ENCODE assay signal across 10 cellular contexts in genomic region chr16:31537362-31537921, GRCh38. TPM values are rescaled to one million over a fixed set of nuclear protein-coding genes. Genes with fewer than 3 reads are reported as not detected.
DNase-seq lines count a peak whose midpoint lies in the region; ATAC-seq and TF ChIP-seq lines count a peak whose summit lies in the region.
"Had no signal": no experiment of that assay in that cellular context is flagged by ENCODE, and none has a peak within 500 bp of the region (broad histone marks: within the 10 kb centered on the region; RNA-seq: fewer than 3 reads in every experiment).

No MANE protein-coding gene starts in this region.

- no peak overlapping the region for H3K27ac ChIP-seq in thyroid gland
- H3K27ac ChIP-seq: SK-N-MC had no signal

- H3K27me3 ChIP-seq in thyroid gland = no peaks in the 10 kb centered on the region

- peaks cover 10% of the 10 kb centered on the region for H3K9me3 Mint-ChIP-seq in activated T-cell treated with anti-CD3 and anti-CD28 coated beads, Interleukin-2, amount 50 U/mL, for 4 hours
- H3K9me3 Mint-ChIP-seq in glutamatergic neuron (ENCODE audit: unreplicated experiment) = peaks cover 5% of the 10 kb centered on the region
- H3K9me3 Mint-ChIP-seq in natural killer cell treated with Interleukin-12 subunit alpha and Interleukin-12 subunit beta and Interleukin-15 and Interleukin-18, amount 100 ng/mL, for 72 hours = peaks cover 4% of the 10 kb centered on the region

- TF ChIP-seq CTCF in glutamatergic neuron (IDR thresholded peaks at IDR 0.05; ENCODE audit: partially characterized antibody, unreplicated experiment) (no peak), thyroid gland (IDR thresholded peaks at IDR 0.05) (no peak)

- peaks cover 6% of the 10 kb centered on the region for H3K4me1 Mint-ChIP-seq in activated T-cell treated with anti-CD3 and anti-CD28 coated beads, Interleukin-2, amount 50 U/mL, for 4 hours (ENCODE audit: low read depth)
- H3K4me1 Mint-ChIP-seq in glutamatergic neuron (ENCODE audit: low read depth, unreplicated experiment) = no peaks in the 10 kb centered on the region
- peaks cover 0 to 3% of the 10 kb centered on the region in 2 donors for H3K4me1 Mint-ChIP-seq in natural killer cell treated with Interleukin-12 subunit alpha and Interleukin-12 subunit beta and Interleukin-15 and Interleukin-18, amount 100 ng/mL, for 72 hours (ENCODE audit: low read depth in 2 of 2)

- no peaks in the 10 kb centered on the region for H3K36me3 Mint-ChIP-seq in activated T-cell treated with anti-CD3 and anti-CD28 coated beads, Interleukin-2, amount 50 U/mL, for 4 hours (ENCODE audit: insufficient read depth)
- H3K36me3 Mint-ChIP-seq in glutamatergic neuron (ENCODE audit: unreplicated experiment) = peaks cover 9% of the 10 kb centered on the region
- H3K36me3 Mint-ChIP-seq in natural killer cell treated with Interleukin-12 subunit alpha and Interleukin-12 subunit beta and Interleukin-15 and Interleukin-18, amount 100 ng/mL, for 72 hours = peaks cover 10% of the 10 kb centered on the region

- H3K4me3 Mint-ChIP-seq in activated T-cell treated with anti-CD3 and anti-CD28 coated beads, Interleukin-2, amount 50 U/mL, for 4 hours = no peak overlapping the region
- peak overlapping the region; percentile 65 for H3K4me3 Mint-ChIP-seq in glutamatergic neuron (ENCODE audit: unreplicated experiment)
- H3K4me3 Mint-ChIP-seq in natural killer cell treated with Interleukin-12 subunit alpha and Interleukin-12 subunit beta and Interleukin-15 and Interleukin-18, amount 100 ng/mL, for 72 hours = peak overlapping the region; percentile 50

- DNase-seq in activated T-cell treated with anti-CD3 and anti-CD28 coated beads, Interleukin-2, amount 50 U/mL, for 4 hours = no peak
- no peak for DNase-seq in activated T-cell treated with anti-CD3 and anti-CD28 coated beads, Interleukin-2, amount 50 U/mL, for 48 hours
- DNase-seq in glutamatergic neuron (peak; percentile 25), thyroid gland (peak; percentile 17 to 18), NCI-H2196 treated with DMSO at 0.1 percent for 48 hours (lab: John Stamatoyannopoulos, UW; ENCODE audit: unreplicated experiment) (no peak)
- no peak for DNase-seq in natural killer cell treated with Interleukin-12 subunit alpha and Interleukin-12 subunit beta and Interleukin-15 and Interleukin-18, amount 100 ng/mL, for 72 hours (ENCODE audit: low spot score)
- DNase-seq in stimulated activated naive CD4-positive, alpha-beta T cell treated with Interleukin-2 at 50 U/mL for 16 hours (lab: John Stamatoyannopoulos, UW) = no peak
- DNase-seq: NCI-H1930 had no signal

- intact Hi-C loops in thyroid gland (cut with DNase I) = no loop called here

- no peaks in the 10 kb centered on the region for H3K36me3 ChIP-seq in thyroid gland

- H3K9me3 ChIP-seq in thyroid gland = no peaks in the 10 kb centered on the region

- TF ChIP-seq POLR2A in thyroid gland (IDR thresholded peaks at IDR 0.05) = no peak

- H3K27ac Mint-ChIP-seq in glutamatergic neuron (ENCODE audit: unreplicated experiment) = no peak overlapping the region
- H3K27ac Mint-ChIP-seq in natural killer cell treated with Interleukin-12 subunit alpha and Interleukin-12 subunit beta and Interleukin-15 and Interleukin-18, amount 100 ng/mL, for 72 hours = no peak overlapping the region

- peak overlapping the region; percentile 3 to 37 (median 14) for H3K4me3 ChIP-seq in thyroid gland (replicated peaks in 1 of 3)
- H3K4me3 ChIP-seq: SK-N-MC had no signal

- ATAC-seq in activated T-cell treated with anti-CD3 and anti-CD28 coated beads, Interleukin-2, amount 50 U/mL, for 4 hours = peak; percentile 43 to 46
- ATAC-seq in natural killer cell treated with Interleukin-12 subunit alpha and Interleukin-12 subunit beta and Interleukin-15 and Interleukin-18, amount 100 ng/mL, for 72 hours = peak in 1 of 2 donors; percentile 31
- ATAC-seq in GM19035 (IDR thresholded peaks at IDR 0.05; ENCODE audit: unreplicated experiment) = no peak

- 2 to 7% methylated on average over 8 to 19 of the region's 54 CpGs for WGBS in thyroid gland, 2 donors

- peaks cover 0 to 7% of the 10 kb centered on the region in 2 donors for H3K4me1 ChIP-seq in thyroid gland

- H3K27me3 Mint-ChIP-seq in activated T-cell treated with anti-CD3 and anti-CD28 coated beads, Interleukin-2, amount 50 U/mL, for 4 hours (ENCODE audit: low read depth) = peaks cover 43% of the 10 kb centered on the region
- peaks cover 10% of the 10 kb centered on the region for H3K27me3 Mint-ChIP-seq in glutamatergic neuron (ENCODE audit: unreplicated experiment)
- H3K27me3 Mint-ChIP-seq in natural killer cell treated with Interleukin-12 subunit alpha and Interleukin-12 subunit beta and Interleukin-15 and Interleukin-18, amount 100 ng/mL, for 72 hours = peaks cover 23 to 29% of the 10 kb centered on the region in 2 donors

RNA-seq across cellular contexts. Expression of gene AHSP, which starts 9.7 kb away (rescaled TPM):
- total RNA-seq in activated T-cell treated with anti-CD3 and anti-CD28 coated beads, Interleukin-2, amount 50 U/mL, for 4 hours = not detected
- total RNA-seq in glutamatergic neuron (ENCODE audit: unreplicated experiment) (not detected), thyroid gland (not detected)
- total RNA-seq in natural killer cell treated with Interleukin-12 subunit alpha and Interleukin-12 subunit beta and Interleukin-15 and Interleukin-18, amount 100 ng/mL, for 72 hours = not detected

RNA-seq across cellular contexts. Expression of gene RUSF1, which starts 29.3 kb away (rescaled TPM):
- 10 to 100 TPM; 43.9 to 49.1 (median 45.9) TPM for total RNA-seq in activated T-cell treated with anti-CD3 and anti-CD28 coated beads, Interleukin-2, amount 50 U/mL, for 4 hours
- total RNA-seq in glutamatergic neuron (ENCODE audit: unreplicated experiment) = 48.7 TPM
- total RNA-seq in natural killer cell treated with Interleukin-12 subunit alpha and Interleukin-12 subunit beta and Interleukin-15 and Interleukin-18, amount 100 ng/mL, for 72 hours = 10 to 100 TPM; 42.1 to 48.5 TPM
- 100 to 1,000 TPM in 3 of 4 donors, 10 to 100 TPM in 1; 77.8 to 136 (median 129) TPM for total RNA-seq in thyroid gland

RNA-seq across cellular contexts. Expression of gene SLC5A2, which starts 54.5 kb away (rescaled TPM):
- total RNA-seq in activated T-cell treated with anti-CD3 and anti-CD28 coated beads, Interleukin-2, amount 50 U/mL, for 4 hours = not detected
- total RNA-seq in glutamatergic neuron (ENCODE audit: unreplicated experiment) (not detected), thyroid gland (under 1 TPM in 1 of 4 donors, not detected in 3; 0.33 TPM)
- total RNA-seq in natural killer cell treated with Interleukin-12 subunit alpha and Interleukin-12 subunit beta and Interleukin-15 and Interleukin-18, amount 100 ng/mL, for 72 hours = not detected

Comparison
In these comparisons a context has a peak if more than half of its experiments do, and no peak if none do; other contexts are left out.
1. DNase-seq: peak in glutamatergic neuron (single experiment) and thyroid gland (2 of 2); none in activated T-cell treated with anti-CD3 and anti-CD28 coated beads, Interleukin-2, amount 50 U/mL, for 4 hours (single experiment), activated T-cell treated with anti-CD3 and anti-CD28 coated beads, Interleukin-2, amount 50 U/mL, for 48 hours (0 of 2), natural killer cell treated with Interleukin-12 subunit alpha and Interleukin-12 subunit beta and Interleukin-15 and Interleukin-18, amount 100 ng/mL, for 72 hours (single experiment), stimulated activated naive CD4-positive, alpha-beta T cell treated with Interleukin-2 at 50 U/mL for 16 hours (single experiment) and NCI-H2196 treated with DMSO at 0.1 percent for 48 hours (single experiment).